1 cellular context compared by ENCODE assay signal in genomic region chr2:161420406-161421025, GRCh38.
TF ChIP-seq lines count a peak whose summit lies in the region.

No MANE protein-coding gene starts in this region.

TF ChIP-seq in GM23338, 12 proteins besides CTCF, POLR2A, EP300 and RAD21 (continued from another document):
- no peak for TF ChIP-seq ZNF462 (CRISPR knock-in tag; IDR thresholded peaks at IDR 0.05)
- no peak for TF ChIP-seq POLR2AphosphoS5 (IDR thresholded peaks at IDR 0.05; ENCODE audit: low read depth)
